In the genomic region with DNA sequence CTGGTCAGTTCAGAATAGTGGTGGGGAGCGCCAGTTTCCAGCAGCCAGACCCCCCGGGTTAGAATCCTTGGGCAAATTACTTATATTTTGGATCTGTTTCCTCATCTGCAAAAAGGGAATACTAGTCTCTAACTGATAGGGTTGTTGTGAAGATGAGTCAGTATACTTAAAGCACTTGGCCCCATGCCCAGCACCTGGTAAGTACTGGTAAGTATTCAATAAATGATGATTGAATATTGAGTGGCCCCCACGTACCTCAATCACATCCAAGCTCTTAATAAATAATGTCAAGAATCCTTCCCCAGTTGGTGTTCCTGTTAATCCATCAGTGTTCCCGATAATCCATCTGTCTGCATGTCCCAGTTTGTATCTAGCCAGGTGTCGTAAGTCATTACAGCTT, we compare ENCODE assay signal across 1 cellular context.
TF ChIP-seq lines count a peak whose summit lies in the region.

No MANE protein-coding gene starts in this region.

TF ChIP-seq in PFSK-1, 5 proteins besides CTCF, POLR2A, EP300 and RAD21 (continued from another document):
- TF ChIP-seq, protein P1, sequence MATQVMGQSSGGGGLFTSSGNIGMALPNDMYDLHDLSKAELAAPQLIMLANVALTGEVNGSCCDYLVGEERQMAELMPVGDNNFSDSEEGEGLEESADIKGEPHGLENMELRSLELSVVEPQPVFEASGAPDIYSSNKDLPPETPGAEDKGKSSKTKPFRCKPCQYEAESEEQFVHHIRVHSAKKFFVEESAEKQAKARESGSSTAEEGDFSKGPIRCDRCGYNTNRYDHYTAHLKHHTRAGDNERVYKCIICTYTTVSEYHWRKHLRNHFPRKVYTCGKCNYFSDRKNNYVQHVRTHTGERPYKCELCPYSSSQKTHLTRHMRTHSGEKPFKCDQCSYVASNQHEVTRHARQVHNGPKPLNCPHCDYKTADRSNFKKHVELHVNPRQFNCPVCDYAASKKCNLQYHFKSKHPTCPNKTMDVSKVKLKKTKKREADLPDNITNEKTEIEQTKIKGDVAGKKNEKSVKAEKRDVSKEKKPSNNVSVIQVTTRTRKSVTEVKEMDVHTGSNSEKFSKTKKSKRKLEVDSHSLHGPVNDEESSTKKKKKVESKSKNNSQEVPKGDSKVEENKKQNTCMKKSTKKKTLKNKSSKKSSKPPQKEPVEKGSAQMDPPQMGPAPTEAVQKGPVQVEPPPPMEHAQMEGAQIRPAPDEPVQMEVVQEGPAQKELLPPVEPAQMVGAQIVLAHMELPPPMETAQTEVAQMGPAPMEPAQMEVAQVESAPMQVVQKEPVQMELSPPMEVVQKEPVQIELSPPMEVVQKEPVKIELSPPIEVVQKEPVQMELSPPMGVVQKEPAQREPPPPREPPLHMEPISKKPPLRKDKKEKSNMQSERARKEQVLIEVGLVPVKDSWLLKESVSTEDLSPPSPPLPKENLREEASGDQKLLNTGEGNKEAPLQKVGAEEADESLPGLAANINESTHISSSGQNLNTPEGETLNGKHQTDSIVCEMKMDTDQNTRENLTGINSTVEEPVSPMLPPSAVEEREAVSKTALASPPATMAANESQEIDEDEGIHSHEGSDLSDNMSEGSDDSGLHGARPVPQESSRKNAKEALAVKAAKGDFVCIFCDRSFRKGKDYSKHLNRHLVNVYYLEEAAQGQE (IDR thresholded peaks at IDR 0.05; ENCODE audit: insufficient read depth in 1 of 2, low read depth in 2 of 2, low read length in 2 of 2): no peak
